20 cellular contexts compared by ENCODE assay signal in genomic region chr17:32279933-32280716, GRCh38. TPM values are rescaled to one million over a fixed set of nuclear protein-coding genes. Genes with fewer than 3 reads are reported as not detected.
DNase-seq lines count a peak whose midpoint lies in the region; ATAC-seq and TF ChIP-seq lines count a peak whose summit lies in the region.
"Had no signal": no experiment of that assay in that cellular context is flagged by ENCODE, and none has a peak within 500 bp of the region (broad histone marks: within the 10 kb centered on the region; RNA-seq: fewer than 3 reads in every experiment).

No MANE protein-coding gene starts in this region.

- no peak for ATAC-seq in GM19395 (IDR thresholded peaks at IDR 0.05; ENCODE audit: unreplicated experiment)
- ATAC-seq: activated CD8-positive, alpha-beta memory T cell treated with anti-CD3 and anti-CD28 coated beads, Interleukin-2, amount 10 ng/mL, durations not matched to agents 7 days and 5 days; left lobe of liver had no signal

- no peaks in the 10 kb centered on the region for H3K36me3 Mint-ChIP-seq in brain
- H3K36me3 Mint-ChIP-seq: activated CD8-positive, alpha-beta memory T cell treated with anti-CD3 and anti-CD28 coated beads, Interleukin-2, amount 10 ng/mL, durations not matched to agents 7 days and 5 days; activated naive CD4-positive, alpha-beta T cell treated with anti-CD3 and anti-CD28 coated beads, Interleukin-2, amount 10 ng/mL, durations not matched to agents 7 days and 5 days had no signal

- H3K27ac ChIP-seq in HUES64 (ENCODE audit: low read depth, low read length), result peak overlapping the region; percentile 52; the same call in 1 of the 2 replicates
- no peak overlapping the region for H3K27ac ChIP-seq in mesendoderm (ENCODE audit: low read depth, low read length)
- H3K27ac ChIP-seq: thoracic aorta had no signal

- no peak overlapping the region for H3K18ac ChIP-seq in mesendoderm (ENCODE audit: low read length)

- H3K4me3 Mint-ChIP-seq in brain, result peak overlapping the region in 3 of 5 experiments; percentile 25 to 62 (median 46)
- H3K4me3 Mint-ChIP-seq: activated B cell treated with CpG ODN at 0.5 μM for 24 hours; activated CD8-positive, alpha-beta memory T cell treated with anti-CD3 and anti-CD28 coated beads, Interleukin-2, amount 10 ng/mL, durations not matched to agents 7 days and 5 days; activated naive CD4-positive, alpha-beta T cell treated with anti-CD3 and anti-CD28 coated beads, Interleukin-2, amount 10 ng/mL, durations not matched to agents 7 days and 5 days; CD14-positive monocyte had no signal

- H3K4me3 ChIP-seq in H7 (ENCODE audit: insufficient read depth, low read depth, low read length), result no peak overlapping the region
- H3K4me3 ChIP-seq in HUES64 (ENCODE audit: low read length), result no peak overlapping the region
- H3K4me3 ChIP-seq in mesendoderm (ENCODE audit: low read length), result no peak overlapping the region
- H3K4me3 ChIP-seq: thoracic aorta had no signal

- H2BK120ac ChIP-seq in mesendoderm (ENCODE audit: low read depth, low read length), result no peak overlapping the region

- peak overlapping the region; percentile 79 to 98 (median 83) for H3K27ac Mint-ChIP-seq in brain
- H3K27ac Mint-ChIP-seq: activated B cell treated with CpG ODN at 0.5 μM for 24 hours; activated CD8-positive, alpha-beta memory T cell treated with anti-CD3 and anti-CD28 coated beads, Interleukin-2, amount 10 ng/mL, durations not matched to agents 7 days and 5 days; activated naive CD4-positive, alpha-beta T cell treated with anti-CD3 and anti-CD28 coated beads, Interleukin-2, amount 10 ng/mL, durations not matched to agents 7 days and 5 days; CD14-positive monocyte had no signal

- 9% methylated on average over 21 of the region's 21 CpGs for WGBS in HUES64
- WGBS in mesendoderm (ENCODE audit: extremely low coverage, insufficient coverage, low lambda C conversion rate), result no CpG with 5 or more reads among the region's 21 CpGs

- H3K23ac ChIP-seq in mesendoderm (ENCODE audit: low read length), result no peak overlapping the region

- H3K9ac ChIP-seq in HUES64 (ENCODE audit: low read depth, low read length) (no peak overlapping the region), mesendoderm (ENCODE audit: low read length) (peak overlapping the region; percentile 0)

- no peaks in the 10 kb centered on the region for H3K9me3 ChIP-seq in HUES64 (ENCODE audit: insufficient read depth, low read depth, low read length)
- H3K9me3 ChIP-seq: thoracic aorta had no signal

- H3K27me3 Mint-ChIP-seq in brain, result peaks cover 8% of the 10 kb centered on the region

- no peak overlapping the region for H4K5ac ChIP-seq in mesendoderm (ENCODE audit: low read length)

- no peaks in the 10 kb centered on the region for H3K79me2 ChIP-seq in mesendoderm (ENCODE audit: control insufficient read depth, insufficient read depth, low read length)

- H3K9me3 Mint-ChIP-seq in brain, result no peaks in the 10 kb centered on the region
- H3K9me3 Mint-ChIP-seq: activated B cell treated with CpG ODN at 0.5 μM for 24 hours; activated naive CD4-positive, alpha-beta T cell treated with anti-CD3 and anti-CD28 coated beads, Interleukin-2, amount 10 ng/mL, durations not matched to agents 7 days and 5 days had no signal

- no peak overlapping the region for H2AK5ac ChIP-seq in mesendoderm (ENCODE audit: low read length)

- H3K27me3 ChIP-seq in H7 (ENCODE audit: control insufficient read depth, insufficient read depth, low read length) (no peaks in the 10 kb centered on the region; the same call in 1 of the 2 replicates), HUES64 (ENCODE audit: insufficient read depth, low read length) (0 out of 2 replicates have a peak, but pooled peaks cover 7% of the 10 kb centered on the region), mesendoderm (ENCODE audit: insufficient read depth, low read length, poor library complexity) (no peaks in the 10 kb centered on the region)

- H3K36me3 ChIP-seq in H7 (replicated peaks; ENCODE audit: control insufficient read depth, insufficient read depth, low read length), result no peaks in the 10 kb centered on the region
- no peaks in the 10 kb centered on the region for H3K36me3 ChIP-seq in HUES64 (ENCODE audit: insufficient read depth, low read length)
- H3K36me3 ChIP-seq in mesendoderm (ENCODE audit: control insufficient read depth, insufficient read depth, low read length), result no peaks in the 10 kb centered on the region
- H3K36me3 ChIP-seq: thoracic aorta had no signal

- no peak for TF ChIP-seq CTCF in brain (conservative IDR thresholded peaks at IDR 0.05)

- H4K8ac ChIP-seq in mesendoderm (ENCODE audit: low read depth, low read length), result no peak overlapping the region

- H3K4me1 ChIP-seq in HUES64 (ENCODE audit: insufficient read depth, low read length) (peaks cover 32% of the 10 kb centered on the region), mesendoderm (ENCODE audit: control insufficient read depth, low read depth, low read length) (peaks cover 9% of the 10 kb centered on the region)

- peak overlapping the region; percentile 73 for H3K56ac ChIP-seq in mesendoderm (ENCODE audit: low read length)

- H3K4me2 ChIP-seq in mesendoderm (ENCODE audit: low read length), result peak overlapping the region; percentile 17

- no peaks in the 10 kb centered on the region for H3K79me1 ChIP-seq in mesendoderm (ENCODE audit: low read length)

- no peak overlapping the region for H2BK15ac ChIP-seq in mesendoderm (replicated peaks; ENCODE audit: low read depth)

- H3K4me1 Mint-ChIP-seq in brain, result peaks cover 77% of the 10 kb centered on the region
- H3K4me1 Mint-ChIP-seq: activated CD8-positive, alpha-beta memory T cell treated with anti-CD3 and anti-CD28 coated beads, Interleukin-2, amount 10 ng/mL, durations not matched to agents 7 days and 5 days; activated naive CD4-positive, alpha-beta T cell treated with anti-CD3 and anti-CD28 coated beads, Interleukin-2, amount 10 ng/mL, durations not matched to agents 7 days and 5 days had no signal

- H2BK5ac ChIP-seq in mesendoderm (ENCODE audit: low read length), result no peak overlapping the region

- no peak overlapping the region for H3K4ac ChIP-seq in mesendoderm (ENCODE audit: low read depth, low read length)

- DNase-seq in H7 (peak; percentile 91), mesendoderm (peak; percentile 65), cerebellar cortex (ENCODE audit: low spot score) (no peak)
- no peak for DNase-seq in activated effector memory CD4-positive, alpha-beta T cell treated with anti-CD3 and anti-CD28 coated beads, Interleukin-2, amount 50 U/mL, for 16 hours
- DNase-seq: activated B cell treated with CpG ODN at 0.5 μM for 24 hours; activated CD8-positive, alpha-beta memory T cell treated with anti-CD3 and anti-CD28 coated beads, Interleukin-2, amount 10 ng/mL, durations not matched to agents 7 days and 5 days; activated naive CD4-positive, alpha-beta T cell treated with anti-CD3 and anti-CD28 coated beads, Interleukin-2, amount 10 ng/mL, durations not matched to agents 7 days and 5 days; activated T-cell treated with anti-CD3 and anti-CD28 coated beads, Interleukin-2, amount 50 U/mL, for 48 hours; effector CD8-positive, alpha-beta T cell; erythroblast; NCI-H510A; occipital lobe; stimulated activated naive CD4-positive, alpha-beta T cell treated with Interleukin-2 at 50 U/mL for 16 hours had no signal

RNA-seq across cellular contexts. Expression of gene RHBDL3, which starts 14.5 kb away (rescaled TPM):
- total RNA-seq in H7 (2014; rRNA removed; shearing (Covaris generic)), result 5.8 and 8.5 TPM in 2 replicates
- 5.7 TPM for polyA plus RNA-seq in HUES64 (2013, experiment 1 of 2)
- 5.7 TPM for polyA plus RNA-seq in HUES64 (2013, experiment 2 of 2)
- polyA plus RNA-seq in brain (ENCODE audit: insufficient read depth, low read depth, low replicate concordance), result 26.6 TPM
- 0.72 TPM for polyA plus RNA-seq in mesendoderm (2013, experiment 1 of 2)
- 0.69 TPM for polyA plus RNA-seq in mesendoderm (2013, experiment 2 of 2)
- total RNA-seq: bronchial epithelial cell had no signal
- polyA plus RNA-seq: CD14-positive monocyte had no signal

Comparison
In these comparisons a context has a peak if more than half of its experiments do, and no peak if none do; other contexts are left out.
1. DNase-seq: peak in H7 (single experiment) and mesendoderm (single experiment); none in activated effector memory CD4-positive, alpha-beta T cell treated with anti-CD3 and anti-CD28 coated beads, Interleukin-2, amount 50 U/mL, for 16 hours (single experiment) and cerebellar cortex (single experiment).